Comparison of ENCODE assay signal across 16 cellular contexts in genomic region chr10:26879744-26880143, GRCh38. TPM values are rescaled to one million over a fixed set of nuclear protein-coding genes. Genes with fewer than 3 reads are reported as not detected.
DNase-seq lines count a peak whose midpoint lies in the region; ATAC-seq, FAIRE-seq and TF ChIP-seq lines count a peak whose summit lies in the region.
"Had no signal": no experiment of that assay in that cellular context is flagged by ENCODE, and none has a peak within 500 bp of the region (broad histone marks: within the 10 kb centered on the region; RNA-seq: fewer than 3 reads in every experiment).

No MANE protein-coding gene starts in this region.

- TF ChIP-seq CTCF in A549 (IDR thresholded peaks at IDR 0.05) (no peak), natural killer cell (IDR thresholded peaks at IDR 0.05) (no peak), GM23338 (conservative IDR thresholded peaks at IDR 0.05; ENCODE audit: low read depth in 2 of 2) (no peak)

- no peaks in the 10 kb centered on the region for H3K36me3 ChIP-seq in GM23338 (ENCODE audit: insufficient read depth)

- no peaks in the 10 kb centered on the region for H3K9me3 ChIP-seq in A549

- H3K4me2 ChIP-seq in A549 = 0 out of 3 replicates have a peak overlapping the region, but pooled peaks have one; percentile 5
- H3K4me2 ChIP-seq in GM23338 = no peak overlapping the region

- intact Hi-C loops in head of caudate nucleus (cut with DNase I) (loop anchor here (2.0 to 5.0 kb wide), 2 partner anchors 19 to 152 kb away; partner anchors contain the start of gene ABI1), natural killer cell (cut with micrococcal nuclease) (no loop called here)

- no peaks in the 10 kb centered on the region for H3K9me2 ChIP-seq in GM23338 (ENCODE audit: insufficient read depth)

- in situ Hi-C loops in G401 (cut with HindIII; ENCODE audit: low sequenced_read_pairs) = no loop called here

- WGBS in A549 (ENCODE audit: missing lambda C conversion rate) = 42% methylated on average over 5 of the region's 5 CpGs

- H3K4me3 ChIP-seq in A549 (no peak overlapping the region), GM23338 (no peak overlapping the region)

- no peaks in the 10 kb centered on the region for H4K20me1 ChIP-seq in GM23338 (replicated peaks; ENCODE audit: insufficient read depth)

- no peaks in the 10 kb centered on the region for H3K27me3 ChIP-seq in GM23338 (ENCODE audit: insufficient read depth)

- H3K36me3 Mint-ChIP-seq in natural killer cell = no peaks in the 10 kb centered on the region
- no peaks in the 10 kb centered on the region for H3K36me3 Mint-ChIP-seq in GM23338 (ENCODE audit: low read depth)

- no peak for ATAC-seq in A549
- ATAC-seq in GM18907 (IDR thresholded peaks at IDR 0.05; ENCODE audit: unreplicated experiment) = no peak
- no peak for ATAC-seq in natural killer cell
- no peak for ATAC-seq in GM23338

- no peak overlapping the region for H2AFZ ChIP-seq in GM23338

- no peak for TF ChIP-seq EP300 in A549 (IDR thresholded peaks at IDR 0.05)

- H3K4me1 Mint-ChIP-seq in natural killer cell (no peaks in the 10 kb centered on the region), GM23338 (peaks cover 5% of the 10 kb centered on the region; the same call in 1 of the 3 replicates)

- H3K27ac Mint-ChIP-seq in natural killer cell (no peak overlapping the region), GM23338 (no peak overlapping the region)
- H3K27ac Mint-ChIP-seq: activated T-helper 2 cell treated with anti-CD3 and anti-CD28 coated beads, Interferon-gamma antibody, Interleukin-2, Interleukin-4, amounts not matched to agents 10 μg/mL and 5 μg/mL and 100 μg/mL, durations not matched to agents 14 hours and 24 hours and 36 hours had no signal

- no peak for TF ChIP-seq RAD21 in A549 (conservative IDR thresholded peaks at IDR 0.05 in 1 of 2, IDR thresholded peaks at IDR 0.05 in 1 of 2)

- H3K27me3 Mint-ChIP-seq in natural killer cell (ENCODE audit: low read depth in 2 of 2) (peaks cover 20 to 35% of the 10 kb centered on the region in 2 donors), GM23338 (ENCODE audit: insufficient read depth, low read depth, poor library complexity) (no peaks in the 10 kb centered on the region)

- no peak overlapping the region for H3K4me3 Mint-ChIP-seq in natural killer cell
- H3K4me3 Mint-ChIP-seq in GM23338 = no peak overlapping the region

- H3K4me1 ChIP-seq in A549 (0 out of 3 replicates have a peak, but pooled peaks cover 3% of the 10 kb centered on the region), GM23338 (ENCODE audit: insufficient read depth) (no peaks in the 10 kb centered on the region)

- DNase-seq in A549 (ENCODE audit: low read depth in 1 of 2, low spot score in 1 of 2) (peak; percentile 8 to 21), G401 (ENCODE audit: low spot score) (peak; percentile 8), NCI-H345 treated with DMSO at 0.1 percent for 48 hours (lab: John Stamatoyannopoulos, UW; ENCODE audit: unreplicated experiment) (peak; percentile 31), head of caudate nucleus (peak in 23 of 42 donors; percentile 9 to 69 (median 41)), natural killer cell (no peak), GM23338 (ENCODE audit: low spot score) (no peak), NOMO-1 (lab: John Stamatoyannopoulos, UW; ENCODE audit: unreplicated experiment in 2 of 2) (no peak)
- DNase-seq: activated CD4-positive, alpha-beta T cell treated with anti-CD3 and anti-CD28 coated beads for 4 hours; effector CD8-positive, alpha-beta T cell; glutamatergic neuron; H7; IMR-90 had no signal

- H3F3A ChIP-seq in GM23338 (replicated peaks; ENCODE audit: low read depth) = no peaks in the 10 kb centered on the region

- POLR2A ChIA-PET in A549 (lab: Yijun Ruan, JAX) = no interaction called here

- no peaks in the 10 kb centered on the region for H3K79me2 ChIP-seq in GM23338 (replicated peaks; ENCODE audit: insufficient read depth)

- no peak for FAIRE-seq in A549 (lab: Jason Lieb, UNC)
- FAIRE-seq: GM19239 had no signal

- H3K9me3 Mint-ChIP-seq in natural killer cell = no peaks in the 10 kb centered on the region
- no peaks in the 10 kb centered on the region for H3K9me3 Mint-ChIP-seq in GM23338
- H3K9me3 Mint-ChIP-seq: activated T-helper 2 cell treated with anti-CD3 and anti-CD28 coated beads, Interferon-gamma antibody, Interleukin-2, Interleukin-4, amounts not matched to agents 10 μg/mL and 5 μg/mL and 100 μg/mL, durations not matched to agents 14 hours and 24 hours and 36 hours had no signal

- no peak for TF ChIP-seq POLR2A in A549 (IDR thresholded peaks at IDR 0.05; ENCODE audit: low read length)

- H3K27ac ChIP-seq in A549 = no peak overlapping the region
- no peak overlapping the region for H3K27ac ChIP-seq in GM23338 (ENCODE audit: low read depth)
- H3K27ac ChIP-seq: C4-2B had no signal

- CTCF ChIA-PET in A549 (lab: Yijun Ruan, JAX) = interaction anchor here (0.9 to 10.0 kb wide), 5 partner anchors 9 to 156 kb away, joined by 3 to 160 read pairs (median 3); partner anchors contain the start of gene ABI1

TF ChIP-seq in A549, 52 proteins besides CTCF, POLR2A, EP300 and RAD21:
- TF ChIP-seq TP53 (CRISPR knock-in tag; IDR thresholded peaks at IDR 0.05) (no peak), MAZ (IDR thresholded peaks at IDR 0.05; ENCODE audit: borderline replicate concordance, low read depth, low read length) (no peak), CEBPB (IDR thresholded peaks at IDR 0.05) (no peak), JUN (IDR thresholded peaks at IDR 0.05) (no peak), ZFP36 (IDR thresholded peaks at IDR 0.05; ENCODE audit: borderline replicate concordance, partially characterized antibody) (no peak), MAFK (IDR thresholded peaks at IDR 0.05; ENCODE audit: partially characterized antibody) (no peak), FOSL2 (IDR thresholded peaks at IDR 0.05) (no peak), FOSL2 (CRISPR knock-in tag; IDR thresholded peaks at IDR 0.05) (no peak), HOXA7 (CRISPR knock-in tag; IDR thresholded peaks at IDR 0.05) (no peak)

TF ChIP-seq in GM23338, 12 proteins besides CTCF, POLR2A, EP300 and RAD21:
- no peak for TF ChIP-seq REST (IDR thresholded peaks at IDR 0.05; ENCODE audit: unreplicated experiment)
- TF ChIP-seq EZH2 (IDR thresholded peaks at IDR 0.05; ENCODE audit: low read depth, unreplicated experiment) = no peak
- no peak for TF ChIP-seq JUNB (IDR thresholded peaks at IDR 0.05; ENCODE audit: unreplicated experiment)
- TF ChIP-seq STAT1 (IDR thresholded peaks at IDR 0.05; ENCODE audit: unreplicated experiment) = no peak
- no peak for TF ChIP-seq NANOG (IDR thresholded peaks at IDR 0.05; ENCODE audit: borderline replicate concordance)
- TF ChIP-seq CREB1 (CRISPR knock-in tag; IDR thresholded peaks at IDR 0.05; ENCODE audit: low read depth) = no peak
- no peak for TF ChIP-seq ZNF114 (CRISPR knock-in tag; IDR thresholded peaks at IDR 0.05)
- no peak for TF ChIP-seq EZH2phosphoT487 (IDR thresholded peaks at IDR 0.05; ENCODE audit: unreplicated experiment)
- no peak for TF ChIP-seq ZNF331 (CRISPR knock-in tag; IDR thresholded peaks at IDR 0.05; ENCODE audit: low read depth)
- no peak for TF ChIP-seq POLR2AphosphoS5 (IDR thresholded peaks at IDR 0.05; ENCODE audit: low read depth)
- no peak for TF ChIP-seq ETS1 (IDR thresholded peaks at IDR 0.05)

RNA-seq across cellular contexts. Expression of gene ABI1, which starts 19.0 kb away (rescaled TPM):
- 56.3 and 67.6 TPM in 2 replicates for polyA plus RNA-seq in A549 (2011; rRNA removed)
- 30.0 and 37.4 TPM in 2 replicates for polyA plus RNA-seq in A549 (2012; cell fraction: cytosol; rRNA removed)
- 18.0 and 29.4 TPM in 2 replicates for polyA plus RNA-seq in A549 (2012; cell fraction: nucleus; rRNA removed)
- 34.3 to 36.2 TPM (median 35.8 TPM) in 3 replicates for polyA plus RNA-seq in A549 (2017; fragmentation: RNase III; extraction: RNeasy Plus Mini Kit Qiagen cat#74134 plus additional on column Dnase treatment)
- 27.3 and 33.1 TPM in 2 replicates for polyA minus RNA-seq in A549 (2011; rRNA and poly(A)+ RNA removed)
- 44.9 and 45.2 TPM in 2 replicates for total RNA-seq in G401 (2014; rRNA removed; shearing (Covaris generic))
- 100 to 1,000 TPM in 2 of 3 donors, 10 to 100 TPM in 1; 94.8 to 116 (median 113) TPM for total RNA-seq in natural killer cell
- 27.0 and 30.7 TPM in 2 replicates for total RNA-seq in GM23338 (2014; rRNA removed; shearing (Covaris generic))
- 18.7 and 22.3 TPM in 2 replicates for polyA plus RNA-seq in GM23338 (2016; fragmentation: Nextera tagmentation; extraction: Ambion mirVana)

Comparison
In these comparisons a context has a peak if more than half of its experiments do, and no peak if none do; other contexts are left out.
1. DNase-seq: peak in A549 (2 of 2), G401 (single experiment), NCI-H345 treated with DMSO at 0.1 percent for 48 hours (single experiment) and head of caudate nucleus (23 of 42); none in natural killer cell (single experiment), GM23338 (single experiment) and NOMO-1 (0 of 2).